Comparison of ENCODE assay signal across 20 cellular contexts in genomic region chr2:68857855-68858456, GRCh38. TPM values are rescaled to one million over a fixed set of nuclear protein-coding genes. Genes with fewer than 3 reads are reported as not detected.
DNase-seq lines count a peak whose midpoint lies in the region; ATAC-seq lines count a peak whose summit lies in the region.
"Had no signal": no experiment of that assay in that cellular context is flagged by ENCODE, and none has a peak within 500 bp of the region (broad histone marks: within the 10 kb centered on the region; RNA-seq: fewer than 3 reads in every experiment).

No MANE protein-coding gene starts in this region.

- DNase-seq in activated CD4-positive, CD25-positive, alpha-beta regulatory T cell (lab: John Stamatoyannopoulos, UW), result no peak
- DNase-seq in activated T-helper 1 cell treated with anti-CD3 and anti-CD28 coated beads, Interleukin-12 subunit alpha, Interleukin-12 subunit beta, Interleukin-2, Interleukin-4 antibody, amounts not matched to agents 30 ng/mL and 10 ng/mL and 1 ng/mL, durations not matched to agents 14 hours and 24 hours and 36 hours (ENCODE audit: low spot score), result no peak
- DNase-seq in stimulated activated naive B cell treated with anti-CD40 and anti-IgM and Interleukin-4, amounts not matched to agents 10 μg/mL and 1 μg/mL and 100 μg/mL, for 72 hours, result peak; percentile 75
- no peak for DNase-seq in activated gamma-delta T cell treated with Interleukin-2 at 50 U/mL for 16 hours
- DNase-seq in neuronal stem cell (ENCODE audit: low spot score), result no peak
- DNase-seq: activated T-cell treated with anti-CD3 and anti-CD28 coated beads for 4 hours; DMS79 treated with DMSO at 0.1 percent for 48 hours; NCI-H446; stimulated activated CD4-positive, alpha-beta T cell treated with anti-CD3 and anti-CD28 coated beads, Interleukin-4, amount 100 ng/mL, for 4 hours had no signal

- H3K4me1 Mint-ChIP-seq in activated T-helper 1 cell treated with anti-CD3 and anti-CD28 coated beads, Interleukin-12 subunit alpha, Interleukin-12 subunit beta, Interleukin-2, Interleukin-4 antibody, amounts not matched to agents 30 ng/mL and 10 ng/mL and 1 ng/mL, durations not matched to agents 14 hours and 24 hours and 36 hours (ENCODE audit: low read depth), result peaks cover 33% of the 10 kb centered on the region
- H3K4me1 Mint-ChIP-seq in stimulated activated naive B cell treated with anti-CD40 and anti-IgM and Interleukin-4, amounts not matched to agents 10 μg/mL and 1 μg/mL and 100 μg/mL, for 72 hours, result peaks cover 28 to 53% of the 10 kb centered on the region in 2 donors

- no peak overlapping the region for H2BK15ac ChIP-seq in neuronal stem cell (ENCODE audit: low read length)

- no peak overlapping the region for H2AK5ac ChIP-seq in neuronal stem cell (ENCODE audit: low read depth, low read length)

- intact Hi-C loops in activated T-helper 1 cell treated with anti-CD3 and anti-CD28 coated beads, Interleukin-12 subunit alpha, Interleukin-12 subunit beta, Interleukin-2, Interleukin-4 antibody, amounts not matched to agents 30 ng/mL and 10 ng/mL and 1 ng/mL, durations not matched to agents 14 hours and 24 hours and 36 hours (cut with micrococcal nuclease), result no loop called here

- no peaks in the 10 kb centered on the region for H3K36me3 ChIP-seq in neuronal stem cell (replicated peaks in 1 of 2; ENCODE audit: control insufficient read depth in 2 of 2, insufficient read depth in 2 of 2, low read length in 2 of 2)
- H3K36me3 ChIP-seq: breast epithelium, HAP-1, prostate gland, suprapubic skin had no signal

- no peak overlapping the region for H3K23ac ChIP-seq in neuronal stem cell (ENCODE audit: low read depth, low read length, poor library complexity)

- H3K4me2 ChIP-seq in neuronal stem cell (ENCODE audit: insufficient read depth, low read length, poor library complexity, severe bottlenecking), result no peak overlapping the region

- H4K91ac ChIP-seq in neuronal stem cell (ENCODE audit: low read depth, low read length, poor library complexity), result no peak overlapping the region

- H3K14ac ChIP-seq in neuronal stem cell (ENCODE audit: low read length), result no peak overlapping the region

- no peaks in the 10 kb centered on the region for H3K4me1 ChIP-seq in neuronal stem cell (ENCODE audit: control insufficient read depth in 2 of 2, insufficient read depth in 1 of 2, low read depth in 1 of 2, low read length in 2 of 2)
- H3K4me1 ChIP-seq: breast epithelium, HAP-1, prostate gland, suprapubic skin had no signal

- no peak overlapping the region for H3K9ac ChIP-seq in neuronal stem cell (ENCODE audit: low read depth, low read length, poor library complexity)

- no peaks in the 10 kb centered on the region for H3K27me3 ChIP-seq in neuronal stem cell (ENCODE audit: control insufficient read depth in 3 of 3, insufficient read depth in 3 of 3, low read depth in 1 of 3, low read length in 3 of 3)
- H3K27me3 ChIP-seq: breast epithelium, suprapubic skin had no signal

- ATAC-seq in activated CD4-positive, CD25-positive, alpha-beta regulatory T cell treated with anti-CD3 and anti-CD28 coated beads, Interleukin-2, amount 50 U/mL, for 24 hours, result peak; percentile 62 to 81
- ATAC-seq in HG03442 (IDR thresholded peaks at IDR 0.05; ENCODE audit: unreplicated experiment) (peak; percentile 61), HG02840 (IDR thresholded peaks at IDR 0.05; ENCODE audit: low FRiP score, unreplicated experiment) (no peak)
- peak; percentile 97 to 98 for ATAC-seq in stimulated activated naive B cell treated with anti-CD40 and anti-IgM and Interleukin-4, amounts not matched to agents 10 μg/mL and 1 μg/mL and 100 μg/mL, for 72 hours (replicated peaks)

- H3K36me3 Mint-ChIP-seq in activated T-helper 1 cell treated with anti-CD3 and anti-CD28 coated beads, Interleukin-12 subunit alpha, Interleukin-12 subunit beta, Interleukin-2, Interleukin-4 antibody, amounts not matched to agents 30 ng/mL and 10 ng/mL and 1 ng/mL, durations not matched to agents 14 hours and 24 hours and 36 hours (ENCODE audit: low read depth), result no peaks in the 10 kb centered on the region
- no peaks in the 10 kb centered on the region for H3K36me3 Mint-ChIP-seq in stimulated activated naive B cell treated with anti-CD40 and anti-IgM and Interleukin-4, amounts not matched to agents 10 μg/mL and 1 μg/mL and 100 μg/mL, for 72 hours

- no peak overlapping the region for H2BK12ac ChIP-seq in neuronal stem cell (ENCODE audit: low read length)

- no peak overlapping the region for H2BK5ac ChIP-seq in neuronal stem cell (ENCODE audit: low read length)

- no peaks in the 10 kb centered on the region for H3K9me3 ChIP-seq in neuronal stem cell (replicated peaks in 1 of 2; ENCODE audit: control insufficient read depth in 2 of 2, insufficient read depth in 1 of 2, low read depth in 1 of 2, low read length in 2 of 2)
- H3K9me3 ChIP-seq: breast epithelium, HAP-1, prostate gland, suprapubic skin had no signal

- no peak overlapping the region for H2AFZ ChIP-seq in neuronal stem cell (ENCODE audit: low read length)

- no peak overlapping the region for H3K4ac ChIP-seq in neuronal stem cell (ENCODE audit: low read length)

- no peak overlapping the region for H2BK120ac ChIP-seq in neuronal stem cell (ENCODE audit: low read depth, low read length)

- no peak overlapping the region for H3K4me3 Mint-ChIP-seq in activated T-helper 1 cell treated with anti-CD3 and anti-CD28 coated beads, Interleukin-12 subunit alpha, Interleukin-12 subunit beta, Interleukin-2, Interleukin-4 antibody, amounts not matched to agents 30 ng/mL and 10 ng/mL and 1 ng/mL, durations not matched to agents 14 hours and 24 hours and 36 hours
- peak overlapping the region; percentile 1 to 29 for H3K4me3 Mint-ChIP-seq in stimulated activated naive B cell treated with anti-CD40 and anti-IgM and Interleukin-4, amounts not matched to agents 10 μg/mL and 1 μg/mL and 100 μg/mL, for 72 hours

- no peaks in the 10 kb centered on the region for H3K27me3 Mint-ChIP-seq in activated T-helper 1 cell treated with anti-CD3 and anti-CD28 coated beads, Interleukin-12 subunit alpha, Interleukin-12 subunit beta, Interleukin-2, Interleukin-4 antibody, amounts not matched to agents 30 ng/mL and 10 ng/mL and 1 ng/mL, durations not matched to agents 14 hours and 24 hours and 36 hours (ENCODE audit: insufficient read depth)
- no peaks in the 10 kb centered on the region for H3K27me3 Mint-ChIP-seq in stimulated activated naive B cell treated with anti-CD40 and anti-IgM and Interleukin-4, amounts not matched to agents 10 μg/mL and 1 μg/mL and 100 μg/mL, for 72 hours

- H3K79me1 ChIP-seq in neuronal stem cell (ENCODE audit: low read depth, low read length), result no peaks in the 10 kb centered on the region

- H3K27ac Mint-ChIP-seq in activated T-helper 1 cell treated with anti-CD3 and anti-CD28 coated beads, Interleukin-12 subunit alpha, Interleukin-12 subunit beta, Interleukin-2, Interleukin-4 antibody, amounts not matched to agents 30 ng/mL and 10 ng/mL and 1 ng/mL, durations not matched to agents 14 hours and 24 hours and 36 hours, result peak overlapping the region; percentile 13
- H3K27ac Mint-ChIP-seq in stimulated activated naive B cell treated with anti-CD40 and anti-IgM and Interleukin-4, amounts not matched to agents 10 μg/mL and 1 μg/mL and 100 μg/mL, for 72 hours, result peak overlapping the region; percentile 84

- H3K27ac ChIP-seq in neuronal stem cell (replicated peaks; ENCODE audit: low read length), result no peak overlapping the region
- H3K27ac ChIP-seq: breast epithelium, prostate gland, suprapubic skin had no signal

- H3K18ac ChIP-seq in neuronal stem cell (ENCODE audit: low read length), result no peak overlapping the region

- no CpG with 5 or more reads among the region's 4 CpGs for WGBS in neuronal stem cell (ENCODE audit: extremely low coverage in 2 of 2, insufficient read length in 2 of 2, insufficient replicate concordance in 1 of 2), 2 donors

- H3K9me3 Mint-ChIP-seq in activated T-helper 1 cell treated with anti-CD3 and anti-CD28 coated beads, Interleukin-12 subunit alpha, Interleukin-12 subunit beta, Interleukin-2, Interleukin-4 antibody, amounts not matched to agents 30 ng/mL and 10 ng/mL and 1 ng/mL, durations not matched to agents 14 hours and 24 hours and 36 hours, result no peaks in the 10 kb centered on the region
- H3K9me3 Mint-ChIP-seq in stimulated activated naive B cell treated with anti-CD40 and anti-IgM and Interleukin-4, amounts not matched to agents 10 μg/mL and 1 μg/mL and 100 μg/mL, for 72 hours, result no peaks in the 10 kb centered on the region

- H4K8ac ChIP-seq in neuronal stem cell (ENCODE audit: low read depth, low read length), result no peak overlapping the region

- H3K4me3 ChIP-seq in neuronal stem cell (ENCODE audit: low read length in 2 of 2), result no peak overlapping the region
- H3K4me3 ChIP-seq: breast epithelium, HAP-1, prostate gland, suprapubic skin had no signal

RNA-seq across cellular contexts. Expression of gene BMP10, which starts 13.2 kb away (rescaled TPM):
- total RNA-seq in activated T-helper 1 cell treated with anti-CD3 and anti-CD28 coated beads, Interleukin-12 subunit alpha, Interleukin-12 subunit beta, Interleukin-2, Interleukin-4 antibody, amounts not matched to agents 30 ng/mL and 10 ng/mL and 1 ng/mL, durations not matched to agents 14 hours and 24 hours and 36 hours, result not detected in 2 replicates
- polyA plus RNA-seq in neuronal stem cell (2013, experiment 1 of 2), result not detected
- not detected for polyA plus RNA-seq in neuronal stem cell (2013, experiment 2 of 2)
- total RNA-seq: A172, breast epithelium, epithelial cell of proximal tubule, LHCN-M2, lung microvascular endothelial cell, prostate gland, suprapubic skin had no signal
